Comparison of ENCODE assay signal across 9 cellular contexts in genomic region chr2:132416080-132416911, GRCh38. TPM values are rescaled to one million over a fixed set of nuclear protein-coding genes. Genes with fewer than 3 reads are reported as not detected.
A peak's percentile ranks its signal among the peaks of the same experiment; 100 is the strongest.
DNase-seq lines count a peak whose midpoint lies in the region; FAIRE-seq and TF ChIP-seq lines count a peak whose summit lies in the region.
"Had no signal": no experiment of that assay in that cellular context is flagged by ENCODE, and none has a peak within 500 bp of the region (broad histone marks: within the 10 kb centered on the region; RNA-seq: fewer than 3 reads in every experiment).

Gene GPR39, plus strand, starts transcription at chr2:132416805.

- TF ChIP-seq CTCF in cardiac fibroblast (IDR thresholded peaks at IDR 0.05; ENCODE audit: low read depth, low read length) (no peak), kidney (IDR thresholded peaks at IDR 0.05; ENCODE audit: borderline replicate concordance, extremely low read depth, insufficient read depth) (no peak), spleen (IDR thresholded peaks at IDR 0.05 in 8 of 11, conservative IDR thresholded peaks at IDR 0.05 in 3 of 11) (no peak), GM10266 (IDR thresholded peaks at IDR 0.05; ENCODE audit: control insufficient read depth, insufficient read depth, low read depth, missing control alignments) (no peak)

- 2 to 13% (median 3%) methylated on average over 14 to 55 of the region's 55 CpGs for WGBS in spleen, 5 donors

- no peaks in the 10 kb centered on the region for H3K9me3 Mint-ChIP-seq in activated CD4-positive, alpha-beta memory T cell treated with anti-CD3 and anti-CD28 coated beads, Interleukin-2, amount 10 ng/mL, durations not matched to agents 7 days and 5 days

- H3K4me3 ChIP-seq in cardiac fibroblast (replicated peaks in 1 of 2; ENCODE audit: low read depth in 2 of 2, low read length in 2 of 2) (peak within 1 kb of the TSS; percentile 56 to 59), kidney (ENCODE audit: low read length in 2 of 2) (peak within 1 kb of the TSS; percentile 71 to 73), spleen (peak within 1 kb of the TSS; percentile 20 to 61 (median 34))

- no peak within 1 kb of the TSS for H3K4me3 Mint-ChIP-seq in activated CD4-positive, alpha-beta memory T cell treated with anti-CD3 and anti-CD28 coated beads, Interleukin-2, amount 10 ng/mL, durations not matched to agents 7 days and 5 days

- peaks cover 0 to 39% (median 6%) of the 10 kb centered on the region in 7 donors for H3K27me3 ChIP-seq in spleen (replicated peaks in 1 of 7)

- intact Hi-C loops in kidney (cut with DNase I) = no loop called here
- intact Hi-C loops in spleen (cut with DNase I; ENCODE audit: low total_unique reads) = no loop called here

- H3K27me3 Mint-ChIP-seq in activated CD4-positive, alpha-beta memory T cell treated with anti-CD3 and anti-CD28 coated beads, Interleukin-2, amount 10 ng/mL, durations not matched to agents 7 days and 5 days = no peaks in the 10 kb centered on the region

- H3K36me3 ChIP-seq in kidney (ENCODE audit: control insufficient read depth in 1 of 2, insufficient read depth in 2 of 2, low read length in 2 of 2) = no peaks in the 10 kb centered on the region
- H3K36me3 ChIP-seq in spleen = no peaks in the 10 kb centered on the region

- CTCF ChIA-PET in activated CD4-positive, alpha-beta memory T cell treated with anti-CD3 and anti-CD28 coated beads, Interleukin-2, amount 10 ng/mL, durations not matched to agents 7 days and 5 days (lab: Charles Lee) = interaction anchor here (1.3 kb wide), 1 partner anchor 9 kb away, joined by 3 read pairs; no protein-coding TSS in a partner anchor

- no peak within 1 kb of the TSS for H3K27ac Mint-ChIP-seq in activated CD4-positive, alpha-beta memory T cell treated with anti-CD3 and anti-CD28 coated beads, Interleukin-2, amount 10 ng/mL, durations not matched to agents 7 days and 5 days

- H3K36me3 Mint-ChIP-seq in activated CD4-positive, alpha-beta memory T cell treated with anti-CD3 and anti-CD28 coated beads, Interleukin-2, amount 10 ng/mL, durations not matched to agents 7 days and 5 days (ENCODE audit: low read depth) = no peaks in the 10 kb centered on the region

- H3K4me1 Mint-ChIP-seq in activated CD4-positive, alpha-beta memory T cell treated with anti-CD3 and anti-CD28 coated beads, Interleukin-2, amount 10 ng/mL, durations not matched to agents 7 days and 5 days = no peaks in the 10 kb centered on the region

- H3K9me3 ChIP-seq in kidney (ENCODE audit: control insufficient read depth in 1 of 2, low read length in 2 of 2) (no peaks in the 10 kb centered on the region), spleen (no peaks in the 10 kb centered on the region)

- no peak for TF ChIP-seq POLR2A in spleen (IDR thresholded peaks at IDR 0.05)

- FAIRE-seq in kidney (lab: Jason Lieb, UNC) = peak; percentile 41

- DNase-seq in H4 (ENCODE audit: low spot score) (peak; percentile 97), NCI-H345 (lab: John Stamatoyannopoulos, UW) (peak; percentile 94), cardiac fibroblast (ENCODE audit: low read depth in 2 of 2) (peak; percentile 90 to 97), kidney (peak; percentile 96), spleen (no peak), GM10266 (ENCODE audit: extremely low spot score) (no peak)
- DNase-seq in activated CD4-positive, alpha-beta memory T cell treated with anti-CD3 and anti-CD28 coated beads, Interleukin-2, amount 10 ng/mL, durations not matched to agents 7 days and 5 days = no peak
- DNase-seq in effector CD8-positive, alpha-beta T cell (lab: John Stamatoyannopoulos, UW) = no peak

- POLR2A ChIA-PET in activated CD4-positive, alpha-beta memory T cell treated with anti-CD3 and anti-CD28 coated beads, Interleukin-2, amount 10 ng/mL, durations not matched to agents 7 days and 5 days (lab: Charles Lee) = no interaction called here

- peak within 1 kb of the TSS; percentile 22 to 73 for H3K9ac ChIP-seq in kidney (ENCODE audit: low read length in 2 of 2)

- peak within 1 kb of the TSS; percentile 72 to 90 for H3K27ac ChIP-seq in kidney (ENCODE audit: low read depth in 2 of 2, low read length in 2 of 2)
- H3K27ac ChIP-seq in spleen = peak within 1 kb of the TSS in 1 of 8 donors; percentile 8

- peaks cover 8 to 22% of the 10 kb centered on the region in 2 donors for H3K4me1 ChIP-seq in kidney (ENCODE audit: control insufficient read depth in 1 of 2, insufficient read depth in 1 of 2, low read depth in 1 of 2, low read length in 2 of 2)
- H3K4me1 ChIP-seq in spleen = peaks cover 0 to 16% (median 3%) of the 10 kb centered on the region in 6 donors

RNA-seq across cellular contexts. Expression of gene GPR39, which starts in this region (rescaled TPM):
- 4.2 and 5.1 TPM in 2 replicates for total RNA-seq in H4 (2014; rRNA removed; shearing (Covaris generic))
- 8.7 TPM for total RNA-seq in kidney
- polyA plus RNA-seq in kidney (ENCODE audit: insufficient read depth, low read depth, low replicate concordance) = 4.9 TPM
- total RNA-seq in spleen = not detected
- polyA plus RNA-seq in spleen = under 1 TPM in 1 of 3 donors, not detected in 2; 0.05 TPM
- total RNA-seq in activated CD4-positive, alpha-beta memory T cell treated with anti-CD3 and anti-CD28 coated beads, Interleukin-2, amount 10 ng/mL, durations not matched to agents 7 days and 5 days = not detected
- total RNA-seq: T-helper 1 cell treated with Interleukin-12 subunit alpha and Interleukin-12 subunit beta and Interleukin-4 antibody, amounts not matched to agents 30 ng/mL and 1 ng/mL, for 36 hours had no signal

Comparison
In these comparisons a context has a peak if more than half of its experiments do, and no peak if none do; other contexts are left out.
1. DNase-seq: peak in H4 (single experiment), NCI-H345 (single experiment), cardiac fibroblast (2 of 2) and kidney (single experiment); none in spleen (single experiment), activated CD4-positive, alpha-beta memory T cell treated with anti-CD3 and anti-CD28 coated beads, Interleukin-2, amount 10 ng/mL, durations not matched to agents 7 days and 5 days (single experiment), effector CD8-positive, alpha-beta T cell (single experiment) and GM10266 (single experiment).
2. Peak in every context shown above with its lines, with median percentiles within 50 percentile points of each other: H3K4me3 ChIP-seq.